In genomic region chr17:44076716-44077594, GRCh38 we compare ENCODE assay signal across 12 cellular contexts. TPM values are rescaled to one million over a fixed set of nuclear protein-coding genes. Genes with fewer than 3 reads are reported as not detected.
DNase-seq lines count a peak whose midpoint lies in the region; ATAC-seq and TF ChIP-seq lines count a peak whose summit lies in the region.
"Had no signal": no experiment of that assay in that cellular context is flagged by ENCODE, and none has a peak within 500 bp of the region (broad histone marks: within the 10 kb centered on the region; RNA-seq: fewer than 3 reads in every experiment).

No MANE protein-coding gene starts in this region.

- H3K9me3 ChIP-seq in hepatocyte (ENCODE audit: low read depth): no peaks in the 10 kb centered on the region
- no peaks in the 10 kb centered on the region for H3K9me3 ChIP-seq in subcutaneous abdominal adipose tissue (ENCODE audit: control insufficient read depth in 5 of 5, low read length in 5 of 5)

- no peaks in the 10 kb centered on the region for H3K27me3 Mint-ChIP-seq in activated naive CD8-positive, alpha-beta T cell
- H3K27me3 Mint-ChIP-seq in activated naive CD8-positive, alpha-beta T cell treated with anti-CD3 and anti-CD28 coated beads for 36 hours: no peaks in the 10 kb centered on the region
- H3K27me3 Mint-ChIP-seq: stimulated activated naive CD8-positive, alpha-beta T cell treated with anti-CD3 and anti-CD28 coated beads, Interleukin-15, Interleukin-2, amounts not matched to agents 100 ng/mL and 50 ng/mL, for 24 hours had no signal

- peak overlapping the region; percentile 43 for H3K27ac ChIP-seq in hepatocyte
- H3K27ac ChIP-seq in subcutaneous abdominal adipose tissue (ENCODE audit: low read depth, low read length): peak overlapping the region; percentile 65

- H3K79me2 ChIP-seq in hepatocyte: peaks cover 21% of the 10 kb centered on the region

- H3K36me3 Mint-ChIP-seq in activated naive CD8-positive, alpha-beta T cell: no peaks in the 10 kb centered on the region
- H3K36me3 Mint-ChIP-seq in activated naive CD8-positive, alpha-beta T cell treated with anti-CD3 and anti-CD28 coated beads for 36 hours: peaks cover 6% of the 10 kb centered on the region

- H3K4me3 ChIP-seq in hepatocyte (no peak overlapping the region), subcutaneous abdominal adipose tissue (ENCODE audit: low read depth in 1 of 5, low read length in 5 of 5) (no peak overlapping the region)

- no peak overlapping the region for H3K4me3 Mint-ChIP-seq in activated naive CD8-positive, alpha-beta T cell
- H3K4me3 Mint-ChIP-seq in activated naive CD8-positive, alpha-beta T cell treated with anti-CD3 and anti-CD28 coated beads for 36 hours: no peak overlapping the region
- H3K4me3 Mint-ChIP-seq: activated T-helper 1 cell treated with anti-CD3 and anti-CD28 coated beads, Interleukin-12 subunit alpha, Interleukin-12 subunit beta, Interleukin-2, Interleukin-4 antibody, amounts not matched to agents 30 ng/mL and 10 ng/mL and 1 ng/mL, durations not matched to agents 14 hours and 24 hours and 36 hours; stimulated activated naive CD8-positive, alpha-beta T cell treated with anti-CD3 and anti-CD28 coated beads, Interleukin-15, Interleukin-2, amounts not matched to agents 100 ng/mL and 50 ng/mL, for 24 hours had no signal

- no peak overlapping the region for H2AFZ ChIP-seq in hepatocyte

- 77% methylated on average over 6 of the region's 6 CpGs for WGBS in hepatocyte (ENCODE audit: low lambda C conversion rate, missing lambda C conversion rate)

- peak overlapping the region; percentile 54 for H3K27ac Mint-ChIP-seq in activated naive CD8-positive, alpha-beta T cell
- H3K27ac Mint-ChIP-seq in activated naive CD8-positive, alpha-beta T cell treated with anti-CD3 and anti-CD28 coated beads for 36 hours: no peak overlapping the region
- H3K27ac Mint-ChIP-seq: activated T-helper 1 cell treated with anti-CD3 and anti-CD28 coated beads, Interleukin-12 subunit alpha, Interleukin-12 subunit beta, Interleukin-2, Interleukin-4 antibody, amounts not matched to agents 30 ng/mL and 10 ng/mL and 1 ng/mL, durations not matched to agents 14 hours and 24 hours and 36 hours had no signal

- H3K9me2 ChIP-seq in hepatocyte (replicated peaks; ENCODE audit: insufficient read depth): no peaks in the 10 kb centered on the region

- H3K36me3 ChIP-seq in hepatocyte (replicated peaks; ENCODE audit: insufficient read depth, low read depth) (no peaks in the 10 kb centered on the region), subcutaneous abdominal adipose tissue (ENCODE audit: control insufficient read depth in 5 of 5, insufficient read depth in 5 of 5, low read length in 5 of 5) (peaks cover 0 to 78% (median 69%) of the 10 kb centered on the region in 5 donors)

- no peak for TF ChIP-seq CTCF in hepatocyte (IDR thresholded peaks at IDR 0.05; ENCODE audit: poor library complexity)

- DNase-seq in activated naive CD8-positive, alpha-beta T cell treated with anti-CD3 and anti-CD28 coated beads for 36 hours: no peak
- DNase-seq in hepatocyte (ENCODE audit: low spot score) (no peak), NCI-H226 (no peak)
- DNase-seq: nucleus accumbens, OCI-M1 had no signal

- H3K9me3 Mint-ChIP-seq in activated naive CD8-positive, alpha-beta T cell (ENCODE audit: low read depth): no peaks in the 10 kb centered on the region
- no peaks in the 10 kb centered on the region for H3K9me3 Mint-ChIP-seq in activated naive CD8-positive, alpha-beta T cell treated with anti-CD3 and anti-CD28 coated beads for 36 hours
- H3K9me3 Mint-ChIP-seq: activated T-helper 1 cell treated with anti-CD3 and anti-CD28 coated beads, Interleukin-12 subunit alpha, Interleukin-12 subunit beta, Interleukin-2, Interleukin-4 antibody, amounts not matched to agents 30 ng/mL and 10 ng/mL and 1 ng/mL, durations not matched to agents 14 hours and 24 hours and 36 hours; stimulated activated naive CD8-positive, alpha-beta T cell treated with anti-CD3 and anti-CD28 coated beads, Interleukin-15, Interleukin-2, amounts not matched to agents 100 ng/mL and 50 ng/mL, for 24 hours had no signal

- peak overlapping the region; percentile 8 for H3K4me2 ChIP-seq in hepatocyte

- peaks cover 5% of the 10 kb centered on the region for H3K4me1 Mint-ChIP-seq in activated naive CD8-positive, alpha-beta T cell (ENCODE audit: low read depth)
- peaks cover 7% of the 10 kb centered on the region for H3K4me1 Mint-ChIP-seq in activated naive CD8-positive, alpha-beta T cell treated with anti-CD3 and anti-CD28 coated beads for 36 hours

- ATAC-seq in HG03039 (IDR thresholded peaks at IDR 0.05; ENCODE audit: unreplicated experiment): no peak
- ATAC-seq in GM18868 (IDR thresholded peaks at IDR 0.05; ENCODE audit: unreplicated experiment): no peak

- H4K20me1 ChIP-seq in hepatocyte (ENCODE audit: insufficient read depth, poor library complexity, severe bottlenecking): no peaks in the 10 kb centered on the region

- H3K9ac ChIP-seq in subcutaneous abdominal adipose tissue (ENCODE audit: low read length in 5 of 5): peak overlapping the region in 3 of 5 donors; percentile 41 to 54 (median 49)

- peaks cover 14% of the 10 kb centered on the region for H3K4me1 ChIP-seq in hepatocyte (ENCODE audit: insufficient read depth)
- H3K4me1 ChIP-seq in subcutaneous abdominal adipose tissue (ENCODE audit: control insufficient read depth in 5 of 5, insufficient read depth in 5 of 5, low read length in 5 of 5): peaks cover 0 to 25% (median 16%) of the 10 kb centered on the region in 5 donors

- H3K27me3 ChIP-seq in hepatocyte (no peaks in the 10 kb centered on the region), subcutaneous abdominal adipose tissue (ENCODE audit: control insufficient read depth in 5 of 5, insufficient read depth in 4 of 5, low read length in 5 of 5) (no peaks in the 10 kb centered on the region)

TF ChIP-seq in PFSK-1, 5 proteins besides CTCF, POLR2A, EP300 and RAD21:
- TF ChIP-seq POLR2AphosphoS5 (IDR thresholded peaks at IDR 0.05; ENCODE audit: low read depth, low read length) (peak; percentile 24), SIN3A (IDR thresholded peaks at IDR 0.05; ENCODE audit: borderline replicate concordance, insufficient read depth, low read length) (no peak)

RNA-seq across cellular contexts. Expression of gene G6PC3, which starts 6.4 kb away (rescaled TPM):
- 10 to 100 TPM; 30.8 to 31.1 TPM for total RNA-seq in activated naive CD8-positive, alpha-beta T cell treated with anti-CD3 and anti-CD28 coated beads for 36 hours
- 151 TPM for polyA plus RNA-seq in PFSK-1 (2012; ENCODE audit: insufficient read length, low read depth)
- total RNA-seq in hepatocyte: 36.1 and 38.8 TPM in 2 replicates
- 132 and 140 TPM in 2 replicates for polyA plus RNA-seq in hepatocyte

RNA-seq across cellular contexts. Expression of gene LSM12, which starts 10.5 kb away (rescaled TPM):
- 100 to 1,000 TPM; 103 to 110 TPM for total RNA-seq in activated naive CD8-positive, alpha-beta T cell treated with anti-CD3 and anti-CD28 coated beads for 36 hours
- 78.7 TPM for polyA plus RNA-seq in PFSK-1 (2012; ENCODE audit: insufficient read length, low read depth)
- 40.4 and 44.7 TPM in 2 replicates for total RNA-seq in hepatocyte
- polyA plus RNA-seq in hepatocyte: 44.5 and 45.8 TPM in 2 replicates

RNA-seq across cellular contexts. Expression of gene HDAC5, which starts 46.5 kb away (rescaled TPM):
- total RNA-seq in activated naive CD8-positive, alpha-beta T cell treated with anti-CD3 and anti-CD28 coated beads for 36 hours: 10 to 100 TPM; 18.2 to 18.7 TPM
- 289 TPM for polyA plus RNA-seq in PFSK-1 (2012; ENCODE audit: insufficient read length, low read depth)
- total RNA-seq in hepatocyte: 28.5 and 33.9 TPM in 2 replicates
- polyA plus RNA-seq in hepatocyte: 32.3 and 42.7 TPM in 2 replicates
